ENCODE assay signal across 21 cellular contexts in genomic region chr22:39088688-39089032, GRCh38. TPM values are rescaled to one million over a fixed set of nuclear protein-coding genes. Genes with fewer than 3 reads are reported as not detected.
DNase-seq lines count a peak whose midpoint lies in the region; ATAC-seq and TF ChIP-seq lines count a peak whose summit lies in the region.
"Had no signal": no experiment of that assay in that cellular context is flagged by ENCODE, and none has a peak within 500 bp of the region (broad histone marks: within the 10 kb centered on the region; RNA-seq: fewer than 3 reads in every experiment).

No MANE protein-coding gene starts in this region.

- no peak for TF ChIP-seq CTCF in VCaP (conservative IDR thresholded peaks at IDR 0.05)
- no peak for TF ChIP-seq CTCF in endothelial cell (IDR thresholded peaks at IDR 0.05; ENCODE audit: unreplicated experiment)
- TF ChIP-seq CTCF in glutamatergic neuron (IDR thresholded peaks at IDR 0.05; ENCODE audit: partially characterized antibody, unreplicated experiment) = no peak

- H3K27ac Mint-ChIP-seq in endothelial cell (ENCODE audit: unreplicated experiment) = peak overlapping the region; percentile 7
- peak overlapping the region; percentile 80 for H3K27ac Mint-ChIP-seq in stimulated activated naive B cell treated with anti-CD40 and anti-IgM and Interleukin-4, amounts not matched to agents 10 μg/mL and 1 μg/mL and 100 μg/mL, for 72 hours
- no peak overlapping the region for H3K27ac Mint-ChIP-seq in glutamatergic neuron (ENCODE audit: unreplicated experiment)

- H3K27ac ChIP-seq in VCaP = peak overlapping the region; percentile 7; the same call in 1 of the 2 replicates
- H3K27ac ChIP-seq: dorsolateral prefrontal cortex, parathyroid adenoma, sigmoid colon had no signal

- ATAC-seq in left ventricle myocardium superior (no peak), left cardiac atrium (no peak), HG03025 (IDR thresholded peaks at IDR 0.05; ENCODE audit: low FRiP score, unreplicated experiment) (no peak)
- no peak for ATAC-seq in stimulated activated naive B cell treated with anti-CD40 and anti-IgM and Interleukin-4, amounts not matched to agents 10 μg/mL and 1 μg/mL and 100 μg/mL, for 72 hours (replicated peaks)

- H3K4me1 Mint-ChIP-seq in endothelial cell (ENCODE audit: unreplicated experiment) (peaks cover 4% of the 10 kb centered on the region), glutamatergic neuron (ENCODE audit: low read depth, unreplicated experiment) (peaks cover 7% of the 10 kb centered on the region)
- peaks cover 26 to 54% of the 10 kb centered on the region in 2 donors for H3K4me1 Mint-ChIP-seq in stimulated activated naive B cell treated with anti-CD40 and anti-IgM and Interleukin-4, amounts not matched to agents 10 μg/mL and 1 μg/mL and 100 μg/mL, for 72 hours

- intact Hi-C loops in left ventricle myocardium superior (cut with micrococcal nuclease) (no loop called here), left cardiac atrium (cut with DNase I) (no loop called here)

- H3K27me3 Mint-ChIP-seq in endothelial cell (ENCODE audit: unreplicated experiment) (peaks cover 14% of the 10 kb centered on the region), glutamatergic neuron (ENCODE audit: unreplicated experiment) (peaks cover 8% of the 10 kb centered on the region)
- no peaks in the 10 kb centered on the region for H3K27me3 Mint-ChIP-seq in stimulated activated naive B cell treated with anti-CD40 and anti-IgM and Interleukin-4, amounts not matched to agents 10 μg/mL and 1 μg/mL and 100 μg/mL, for 72 hours

- peak; percentile 14 for DNase-seq in left ventricle myocardium superior
- no peak for DNase-seq in left cardiac atrium
- DNase-seq in endothelial cell (ENCODE audit: low spot score) = no peak
- no peak for DNase-seq in stimulated activated naive B cell treated with anti-CD40 and anti-IgM and Interleukin-4, amounts not matched to agents 10 μg/mL and 1 μg/mL and 100 μg/mL, for 72 hours
- no peak for DNase-seq in SIG-M5 (lab: John Stamatoyannopoulos, UW)
- DNase-seq in glutamatergic neuron = no peak
- DNase-seq: activated CD4-positive, CD25-positive, alpha-beta regulatory T cell; Caco-2; dorsolateral prefrontal cortex; EL; KBM-7; NCI-H1048; NCI-H2029 treated with DMSO at 0.1 percent for 48 hours had no signal

- H3K4me3 Mint-ChIP-seq in endothelial cell (ENCODE audit: unreplicated experiment) (no peak overlapping the region), glutamatergic neuron (ENCODE audit: unreplicated experiment) (no peak overlapping the region)
- no peak overlapping the region for H3K4me3 Mint-ChIP-seq in stimulated activated naive B cell treated with anti-CD40 and anti-IgM and Interleukin-4, amounts not matched to agents 10 μg/mL and 1 μg/mL and 100 μg/mL, for 72 hours

- no peaks in the 10 kb centered on the region for H3K9me3 Mint-ChIP-seq in endothelial cell (ENCODE audit: unreplicated experiment)
- no peaks in the 10 kb centered on the region for H3K9me3 Mint-ChIP-seq in stimulated activated naive B cell treated with anti-CD40 and anti-IgM and Interleukin-4, amounts not matched to agents 10 μg/mL and 1 μg/mL and 100 μg/mL, for 72 hours
- peaks cover 1% of the 10 kb centered on the region for H3K9me3 Mint-ChIP-seq in glutamatergic neuron (ENCODE audit: unreplicated experiment)

- H3K36me3 Mint-ChIP-seq in endothelial cell (ENCODE audit: low read depth, unreplicated experiment) = no peaks in the 10 kb centered on the region
- peaks cover 15 to 30% of the 10 kb centered on the region in 2 donors for H3K36me3 Mint-ChIP-seq in stimulated activated naive B cell treated with anti-CD40 and anti-IgM and Interleukin-4, amounts not matched to agents 10 μg/mL and 1 μg/mL and 100 μg/mL, for 72 hours
- no peaks in the 10 kb centered on the region for H3K36me3 Mint-ChIP-seq in glutamatergic neuron (ENCODE audit: unreplicated experiment)

RNA-seq across cellular contexts. Expression of gene APOBEC3H, which starts 8.4 kb away (rescaled TPM):
- total RNA-seq in left ventricle myocardium superior (0.40 TPM), left cardiac atrium (under 1 TPM in 1 of 2 donors, not detected in 1; 0.35 TPM), endothelial cell (ENCODE audit: unreplicated experiment) (not detected), glutamatergic neuron (ENCODE audit: unreplicated experiment) (not detected)
- total RNA-seq: Caco-2, gastroesophageal sphincter, left lobe of liver, NCI-H460, sigmoid colon, subcutaneous adipose tissue had no signal

RNA-seq across cellular contexts. Expression of gene APOBEC3G, which starts 11.6 kb away (rescaled TPM):
- total RNA-seq in left ventricle myocardium superior (3.9 TPM), left cardiac atrium (1 to 10 TPM; 4.6 to 6.8 TPM), endothelial cell (ENCODE audit: unreplicated experiment) (9.0 TPM), glutamatergic neuron (ENCODE audit: unreplicated experiment) (1.0 TPM)

RNA-seq across cellular contexts. Expression of gene APOBEC3F, which starts 48.0 kb away (rescaled TPM):
- total RNA-seq in left ventricle myocardium superior (4.4 TPM), left cardiac atrium (1 to 10 TPM; 5.2 to 6.6 TPM), endothelial cell (ENCODE audit: unreplicated experiment) (21.1 TPM), glutamatergic neuron (ENCODE audit: unreplicated experiment) (2.8 TPM)
